Comparison of ENCODE assay signal across 27 cellular contexts in genomic region chr6:4894049-4894448, GRCh38.
"Had no signal": no experiment of that assay in that cellular context is flagged by ENCODE, and none has a peak within 500 bp of the region (broad histone marks: within the 10 kb centered on the region; RNA-seq: fewer than 3 reads in every experiment).

No MANE protein-coding gene starts in this region.

- H3K4me3 Mint-ChIP-seq: dendritic cell treated with granulocyte-macrophage colony-stimulating factor and Interleukin-4, amounts not matched to agents 40 ng/mL and 50 ng/mL, for 4 days; endodermal cell; memory B cell; natural killer cell; neural crest cell; stimulated activated naive B cell treated with anti-CD40 and anti-IgM and Interleukin-4, amounts not matched to agents 10 μg/mL and 1 μg/mL and 100 μg/mL, for 72 hours; stimulated activated naive CD8-positive, alpha-beta T cell treated with anti-CD3 and anti-CD28 coated beads, Interleukin-15, Interleukin-2, amounts not matched to agents 100 ng/mL and 50 ng/mL, for 24 hours had no signal

- H3K27ac Mint-ChIP-seq: dendritic cell treated with granulocyte-macrophage colony-stimulating factor and Interleukin-4, amounts not matched to agents 40 ng/mL and 50 ng/mL, for 4 days; endodermal cell; memory B cell; progenitor cell of endocrine pancreas; stimulated activated naive B cell treated with anti-CD40 and anti-IgM and Interleukin-4, amounts not matched to agents 10 μg/mL and 1 μg/mL and 100 μg/mL, for 72 hours; stimulated activated naive CD8-positive, alpha-beta T cell treated with anti-CD3 and anti-CD28 coated beads, Interleukin-15, Interleukin-2, amounts not matched to agents 100 ng/mL and 50 ng/mL, for 24 hours had no signal

- H3K9me3 ChIP-seq: colonic mucosa, esophagus squamous epithelium, lower lobe of right lung, neutrophil, right lobe of liver, upper lobe of left lung had no signal

- H3K9me3 Mint-ChIP-seq: endodermal cell; memory B cell; stimulated activated naive B cell treated with anti-CD40 and anti-IgM and Interleukin-4, amounts not matched to agents 10 μg/mL and 1 μg/mL and 100 μg/mL, for 72 hours had no signal

- H2AFZ ChIP-seq: parathyroid adenoma had no signal

- H3K4me3 ChIP-seq: colonic mucosa, esophagus squamous epithelium, lower lobe of right lung, right lobe of liver, thoracic aorta, tibial nerve, upper lobe of left lung, uterus had no signal

- H3K36me3 ChIP-seq: uterus had no signal

- H3K9ac ChIP-seq: parathyroid adenoma had no signal

- H3K4me1 ChIP-seq: colonic mucosa, esophagus squamous epithelium, lower lobe of right lung, parathyroid adenoma, right lobe of liver, tibial nerve, upper lobe of left lung, uterus had no signal

- H3K36me3 Mint-ChIP-seq: natural killer cell had no signal

- DNase-seq: colonic mucosa; effector CD8-positive, alpha-beta T cell; endodermal cell; esophagus squamous epithelium; foreskin melanocyte; glutamatergic neuron; left ventricle myocardium superior; lower lobe of right lung; natural killer cell; right lobe of liver; small intestine; stimulated activated CD4-positive, alpha-beta T cell treated with anti-CD3 and anti-CD28 coated beads, Interleukin-15, amount 100 ng/mL, for 24 hours; stimulated activated CD4-positive, alpha-beta T cell treated with anti-CD3 and anti-CD28 coated beads, Interleukin-2, amount 100 ng/mL, for 48 hours; stimulated activated naive B cell treated with anti-CD40 and anti-IgM and Interleukin-4, amounts not matched to agents 10 μg/mL and 1 μg/mL and 100 μg/mL, for 72 hours; upper lobe of left lung; uterus had no signal

- H3K27me3 ChIP-seq: colonic mucosa, esophagus squamous epithelium, neutrophil, right lobe of liver, tibial nerve, upper lobe of left lung, uterus had no signal

- H3K27me3 Mint-ChIP-seq: dendritic cell treated with granulocyte-macrophage colony-stimulating factor and Interleukin-4, amounts not matched to agents 40 ng/mL and 50 ng/mL, for 4 days; memory B cell; progenitor cell of endocrine pancreas; stimulated activated naive B cell treated with anti-CD40 and anti-IgM and Interleukin-4, amounts not matched to agents 10 μg/mL and 1 μg/mL and 100 μg/mL, for 72 hours; stimulated activated naive CD8-positive, alpha-beta T cell treated with anti-CD3 and anti-CD28 coated beads, Interleukin-15, Interleukin-2, amounts not matched to agents 100 ng/mL and 50 ng/mL, for 24 hours had no signal

- FAIRE-seq: endothelial cell of umbilical vein, keratinocyte, small intestine had no signal

- H3K27ac ChIP-seq: colonic mucosa, esophagus squamous epithelium, lower lobe of right lung, neutrophil, parathyroid adenoma, right lobe of liver, thoracic aorta, tibial nerve, upper lobe of left lung, uterus had no signal

- ATAC-seq: left ventricle myocardium superior; lower lobe of right lung; right lobe of liver; stimulated activated naive B cell treated with anti-CD40 and anti-IgM and Interleukin-4, amounts not matched to agents 10 μg/mL and 1 μg/mL and 100 μg/mL, for 72 hours had no signal
